1 cellular context compared by ENCODE assay signal in the genomic region with DNA sequence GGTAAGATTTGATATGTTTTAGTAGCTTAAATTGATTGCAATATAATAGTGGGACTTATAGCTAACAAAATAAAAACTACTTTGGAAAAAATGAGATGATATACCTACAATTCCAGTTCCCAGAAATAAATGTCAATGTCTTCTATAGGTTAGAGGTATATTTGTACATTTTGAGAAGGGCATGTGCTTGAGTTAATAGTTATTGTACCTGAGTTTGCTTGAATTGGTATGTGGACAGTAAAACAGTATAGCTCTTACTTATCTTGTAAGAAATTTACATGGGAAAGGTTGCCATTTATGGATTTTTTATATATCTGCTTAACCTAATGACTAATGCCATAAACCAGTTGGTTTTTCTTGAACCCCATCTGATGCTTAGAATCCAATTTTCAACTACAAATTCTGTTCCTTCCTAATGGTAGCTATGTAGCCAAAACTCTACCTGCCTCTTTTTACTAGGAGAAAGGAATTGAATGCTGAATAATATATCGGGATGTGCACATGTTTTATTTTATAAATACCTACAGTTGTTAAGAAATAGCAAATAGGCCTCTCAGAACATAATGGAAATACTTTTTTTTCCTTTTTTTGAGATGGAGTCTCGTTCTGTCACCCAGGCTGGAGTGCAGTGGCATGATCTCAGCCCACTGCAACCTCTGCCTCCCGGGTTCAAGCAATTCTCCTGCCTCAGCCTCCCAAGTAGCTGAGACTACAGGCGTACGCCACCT.
TF ChIP-seq lines count a peak whose summit lies in the region.

No MANE protein-coding gene starts in this region.

TF ChIP-seq in K562, 482 proteins besides CTCF, POLR2A, EP300 and RAD21:
- TF ChIP-seq RFX5 (IDR thresholded peaks at IDR 0.05; ENCODE audit: low read depth, low read length) (no peak), RBFOX2 (IDR thresholded peaks at IDR 0.05; ENCODE audit: low read depth, low read length) (0 out of 2 replicates have a peak, but pooled peaks have one; percentile 22)
